Comparison of ENCODE assay signal across 10 cellular contexts in genomic region chr6:11921017-11921438, GRCh38.
DNase-seq lines count a peak whose midpoint lies in the region; ATAC-seq and TF ChIP-seq lines count a peak whose summit lies in the region.
"Had no signal": no experiment of that assay in that cellular context is flagged by ENCODE, and none has a peak within 500 bp of the region (broad histone marks: within the 10 kb centered on the region; RNA-seq: fewer than 3 reads in every experiment).

No MANE protein-coding gene starts in this region.

- H3K36me3 Mint-ChIP-seq in stimulated activated naive B cell treated with anti-CD40 and anti-IgM and Interleukin-4, amounts not matched to agents 10 μg/mL and 1 μg/mL and 100 μg/mL, for 72 hours = no peaks in the 10 kb centered on the region

- TF ChIP-seq CTCF in cardiac fibroblast (IDR thresholded peaks at IDR 0.05; ENCODE audit: low read depth, low read length) = no peak
- TF ChIP-seq CTCF in left lung (IDR thresholded peaks at IDR 0.05) = no peak
- TF ChIP-seq CTCF in transverse colon (IDR thresholded peaks at IDR 0.05) = no peak

- H3K4me1 Mint-ChIP-seq in stimulated activated naive B cell treated with anti-CD40 and anti-IgM and Interleukin-4, amounts not matched to agents 10 μg/mL and 1 μg/mL and 100 μg/mL, for 72 hours = peaks cover 0 to 4% of the 10 kb centered on the region in 2 donors

- TF ChIP-seq EP300 in transverse colon (IDR thresholded peaks at IDR 0.05; ENCODE audit: low read depth) = no peak

- no peaks in the 10 kb centered on the region for H3K4me1 ChIP-seq in left lung
- H3K4me1 ChIP-seq in transverse colon = peaks cover 6 to 36% (median 12%) of the 10 kb centered on the region in 4 donors

- 43% methylated on average over 5 of the region's 5 CpGs; no CpG with 5 or more reads in 1 of the 2 donors for WGBS in transverse colon (ENCODE audit: low coverage in 1 of 2), 2 donors

- no peak for TF ChIP-seq POLR2A in transverse colon (IDR thresholded peaks at IDR 0.05)

- no peak overlapping the region for H3K4me3 Mint-ChIP-seq in stimulated activated naive B cell treated with anti-CD40 and anti-IgM and Interleukin-4, amounts not matched to agents 10 μg/mL and 1 μg/mL and 100 μg/mL, for 72 hours
- H3K4me3 Mint-ChIP-seq: activated CD8-positive, alpha-beta T cell treated with anti-CD3 and anti-CD28 coated beads for 36 hours had no signal

- in situ Hi-C loops in transverse colon (cut with MboI; ENCODE audit: low pct_ligation_motif_present in 1 of 4, low pct_unique_long_range_greater_than_20kb in 1 of 4, low sequenced_read_pairs in 3 of 4) = no loop called here

- peak; percentile 58 for DNase-seq in HS-5 (ENCODE audit: low read depth)
- peak; percentile 86 to 91 for DNase-seq in cardiac fibroblast (ENCODE audit: low read depth in 2 of 2)
- DNase-seq in left lung = peak in 1 of 2 donors; percentile 66
- peak; percentile 53 for DNase-seq in transverse colon
- DNase-seq in ecto neural progenitor cell (ENCODE audit: low spot score) = no peak
- DNase-seq in stimulated activated naive B cell treated with anti-CD40 and anti-IgM and Interleukin-4, amounts not matched to agents 10 μg/mL and 1 μg/mL and 100 μg/mL, for 72 hours = no peak
- no peak for DNase-seq in MV-4-11 (lab: John Stamatoyannopoulos, UW)
- DNase-seq: activated CD8-positive, alpha-beta T cell treated with anti-CD3 and anti-CD28 coated beads for 36 hours; NCI-H1436 had no signal

- H3K36me3 ChIP-seq in left lung = no peaks in the 10 kb centered on the region
- H3K36me3 ChIP-seq in transverse colon = no peaks in the 10 kb centered on the region

- no peak overlapping the region for H3K27ac ChIP-seq in left lung
- H3K27ac ChIP-seq in transverse colon = peak overlapping the region; percentile 47 to 64 (median 52)

- no peak overlapping the region for H3K4me3 ChIP-seq in cardiac fibroblast (replicated peaks in 1 of 2; ENCODE audit: low read depth in 2 of 2, low read length in 2 of 2)
- no peak overlapping the region for H3K4me3 ChIP-seq in left lung
- H3K4me3 ChIP-seq in transverse colon = no peak overlapping the region

- ATAC-seq in left lung = peak; percentile 90
- ATAC-seq in HG02798 (IDR thresholded peaks at IDR 0.05; ENCODE audit: poor library complexity, unreplicated experiment) = no peak
- ATAC-seq in stimulated activated naive B cell treated with anti-CD40 and anti-IgM and Interleukin-4, amounts not matched to agents 10 μg/mL and 1 μg/mL and 100 μg/mL, for 72 hours (replicated peaks) = no peak
- ATAC-seq: activated CD8-positive, alpha-beta T cell treated with anti-CD3 and anti-CD28 coated beads for 36 hours had no signal

- no peaks in the 10 kb centered on the region for H3K9me3 Mint-ChIP-seq in stimulated activated naive B cell treated with anti-CD40 and anti-IgM and Interleukin-4, amounts not matched to agents 10 μg/mL and 1 μg/mL and 100 μg/mL, for 72 hours
- H3K9me3 Mint-ChIP-seq: activated CD8-positive, alpha-beta T cell treated with anti-CD3 and anti-CD28 coated beads for 36 hours had no signal

- no peaks in the 10 kb centered on the region for H3K9me3 ChIP-seq in left lung
- H3K9me3 ChIP-seq in transverse colon = no peaks in the 10 kb centered on the region

- no peak overlapping the region for H3K27ac Mint-ChIP-seq in stimulated activated naive B cell treated with anti-CD40 and anti-IgM and Interleukin-4, amounts not matched to agents 10 μg/mL and 1 μg/mL and 100 μg/mL, for 72 hours
- H3K27ac Mint-ChIP-seq: activated CD8-positive, alpha-beta T cell treated with anti-CD3 and anti-CD28 coated beads for 36 hours had no signal

- H3K27me3 Mint-ChIP-seq in stimulated activated naive B cell treated with anti-CD40 and anti-IgM and Interleukin-4, amounts not matched to agents 10 μg/mL and 1 μg/mL and 100 μg/mL, for 72 hours = peaks cover 5% of the 10 kb centered on the region in 2 donors
- H3K27me3 Mint-ChIP-seq: activated CD8-positive, alpha-beta T cell treated with anti-CD3 and anti-CD28 coated beads for 36 hours had no signal

- no peaks in the 10 kb centered on the region for H3K27me3 ChIP-seq in left lung
- H3K27me3 ChIP-seq in transverse colon = no peaks in the 10 kb centered on the region

- intact Hi-C loops in left lung (cut with DNase I) (no loop called here), transverse colon (cut with DNase I; ENCODE audit: low total_unique reads) (no loop called here)

Comparison
In these comparisons a context has a peak if more than half of its experiments do, and no peak if none do; other contexts are left out.
1. DNase-seq: peak in HS-5 (single experiment), cardiac fibroblast (2 of 2) and transverse colon (single experiment); none in ecto neural progenitor cell (single experiment), stimulated activated naive B cell treated with anti-CD40 and anti-IgM and Interleukin-4, amounts not matched to agents 10 μg/mL and 1 μg/mL and 100 μg/mL, for 72 hours (single experiment) and MV-4-11 (single experiment).
2. H3K27ac ChIP-seq: peak in transverse colon (4 of 4); none in left lung (0 of 2).